In the genomic region with DNA sequence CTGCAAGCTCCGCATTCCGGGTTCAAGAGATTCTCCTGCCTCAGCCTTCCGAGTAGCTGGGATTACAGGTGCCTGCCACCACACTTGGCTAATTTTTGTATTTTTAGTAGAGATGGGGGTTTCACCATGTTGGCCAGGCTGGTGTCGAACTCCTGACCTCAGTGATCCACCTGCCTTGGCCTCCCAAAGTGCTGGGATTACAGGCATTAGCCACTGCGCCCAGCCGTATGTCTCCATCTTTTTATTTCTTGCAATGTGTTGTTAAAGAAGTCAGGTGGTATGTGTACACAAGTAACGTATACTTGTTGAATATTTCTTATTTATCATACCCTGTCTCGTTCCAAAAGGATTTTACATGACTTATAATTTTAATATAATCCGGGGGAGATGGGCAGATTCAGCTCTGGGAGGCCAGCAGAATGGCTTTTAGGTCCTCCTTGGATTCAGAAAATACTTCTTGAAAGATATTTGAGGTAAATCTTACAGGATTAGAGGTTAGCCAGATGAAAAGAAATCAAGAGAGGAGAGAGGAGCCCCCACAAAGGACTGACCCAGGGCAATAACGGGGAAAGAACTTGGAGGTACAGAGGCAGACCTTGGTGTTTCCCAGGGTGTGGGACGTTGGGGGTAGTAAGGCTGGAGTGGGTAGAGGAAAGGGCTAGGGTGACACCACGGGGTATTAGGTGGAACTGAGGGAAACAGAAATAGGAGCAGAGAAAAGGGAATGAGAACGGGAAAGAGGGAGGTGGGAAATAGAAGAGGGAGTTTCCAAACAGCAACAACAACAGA, we compare ENCODE assay signal across 14 cellular contexts.
"Had no signal": no experiment of that assay in that cellular context is flagged by ENCODE, and none has a peak within 500 bp of the region (broad histone marks: within the 10 kb centered on the region; RNA-seq: fewer than 3 reads in every experiment).

No MANE protein-coding gene starts in this region.

- H3K27ac Mint-ChIP-seq: activated CD4-positive, alpha-beta memory T cell treated with anti-CD3 and anti-CD28 coated beads for 36 hours; dendritic cell treated with granulocyte-macrophage colony-stimulating factor and Interleukin-4, amounts not matched to agents 40 ng/mL and 50 ng/mL, for 4 days had no signal

- H3K9me3 ChIP-seq: transverse colon had no signal

- H3K9me3 Mint-ChIP-seq: dendritic cell treated with granulocyte-macrophage colony-stimulating factor and Interleukin-4, amounts not matched to agents 40 ng/mL and 50 ng/mL, for 4 days; endodermal cell had no signal

- DNase-seq: activated CD4-positive, alpha-beta memory T cell treated with anti-CD3 and anti-CD28 coated beads for 36 hours; activated CD4-positive, CD25-positive, alpha-beta regulatory T cell treated with anti-CD3 and anti-CD28 coated beads, Interleukin-2, amount 50 U/mL, for 72 hours; activated naive CD4-positive, alpha-beta T cell treated with Interleukin-2 at 50 U/mL for 16 hours; activated T-cell treated with anti-CD3 and anti-CD28 coated beads for 4 hours; amygdala; brain microvascular endothelial cell; cerebellar nuclear complex; endodermal cell; erythroblast; hippocampal formation; left ventricle myocardium superior; substantia nigra; transverse colon had no signal

- H3K4me3 Mint-ChIP-seq: activated CD4-positive, alpha-beta memory T cell treated with anti-CD3 and anti-CD28 coated beads for 36 hours; dendritic cell treated with granulocyte-macrophage colony-stimulating factor and Interleukin-4, amounts not matched to agents 40 ng/mL and 50 ng/mL, for 4 days; endodermal cell had no signal

- ATAC-seq: left ventricle myocardium superior had no signal

- H3K27me3 Mint-ChIP-seq: activated CD4-positive, alpha-beta memory T cell treated with anti-CD3 and anti-CD28 coated beads for 36 hours; dendritic cell treated with granulocyte-macrophage colony-stimulating factor and Interleukin-4, amounts not matched to agents 40 ng/mL and 50 ng/mL, for 4 days had no signal
